1 cellular context compared by ENCODE assay signal in the genomic region with DNA sequence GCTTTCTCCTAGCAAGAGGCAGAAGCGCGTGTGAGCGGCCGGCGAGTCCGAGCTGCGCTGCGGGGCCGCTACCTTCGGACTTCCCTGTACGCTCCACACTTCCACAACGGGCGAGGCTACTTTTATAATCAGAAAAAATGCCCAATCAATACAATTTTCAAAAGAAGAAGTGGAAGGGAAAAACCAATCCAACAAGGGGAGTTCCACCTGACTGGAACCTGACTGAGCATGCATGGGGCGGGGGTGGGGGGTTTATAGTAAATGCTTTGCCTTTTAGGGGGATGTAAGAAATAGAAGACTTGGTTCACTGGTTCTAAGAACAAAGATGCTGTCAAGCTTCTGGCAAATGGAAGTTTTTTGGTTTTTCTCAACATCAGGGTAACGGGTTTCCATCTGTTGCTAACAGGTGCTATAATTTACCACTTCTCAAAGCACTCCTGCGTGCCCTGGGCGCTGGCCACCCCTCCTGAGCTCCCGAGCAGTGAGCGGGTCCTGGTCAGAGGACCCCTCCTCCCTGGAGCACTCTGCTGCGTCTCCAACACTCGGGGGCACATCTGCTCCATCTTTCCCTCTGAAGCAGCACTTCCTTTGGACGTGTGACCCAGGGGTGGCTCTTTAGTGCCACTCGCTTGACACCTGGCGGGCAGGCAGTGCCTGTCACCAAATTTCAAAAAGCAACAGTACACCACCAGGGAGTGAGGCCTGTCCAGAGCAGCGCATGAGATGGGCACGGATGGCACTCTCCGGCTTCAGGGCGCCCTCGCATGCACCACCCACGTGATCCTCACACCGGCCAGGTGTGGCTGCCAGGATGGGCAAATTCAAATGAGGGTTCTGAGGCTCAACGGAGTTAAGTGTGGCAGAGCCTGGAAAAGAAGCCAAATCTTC.
TF ChIP-seq lines count a peak whose summit lies in the region.

No MANE protein-coding gene starts in this region.

TF ChIP-seq in GM12878, 131 proteins besides CTCF, POLR2A, EP300 and RAD21 (continued from another document and continues in another):
- TF ChIP-seq, protein P1, sequence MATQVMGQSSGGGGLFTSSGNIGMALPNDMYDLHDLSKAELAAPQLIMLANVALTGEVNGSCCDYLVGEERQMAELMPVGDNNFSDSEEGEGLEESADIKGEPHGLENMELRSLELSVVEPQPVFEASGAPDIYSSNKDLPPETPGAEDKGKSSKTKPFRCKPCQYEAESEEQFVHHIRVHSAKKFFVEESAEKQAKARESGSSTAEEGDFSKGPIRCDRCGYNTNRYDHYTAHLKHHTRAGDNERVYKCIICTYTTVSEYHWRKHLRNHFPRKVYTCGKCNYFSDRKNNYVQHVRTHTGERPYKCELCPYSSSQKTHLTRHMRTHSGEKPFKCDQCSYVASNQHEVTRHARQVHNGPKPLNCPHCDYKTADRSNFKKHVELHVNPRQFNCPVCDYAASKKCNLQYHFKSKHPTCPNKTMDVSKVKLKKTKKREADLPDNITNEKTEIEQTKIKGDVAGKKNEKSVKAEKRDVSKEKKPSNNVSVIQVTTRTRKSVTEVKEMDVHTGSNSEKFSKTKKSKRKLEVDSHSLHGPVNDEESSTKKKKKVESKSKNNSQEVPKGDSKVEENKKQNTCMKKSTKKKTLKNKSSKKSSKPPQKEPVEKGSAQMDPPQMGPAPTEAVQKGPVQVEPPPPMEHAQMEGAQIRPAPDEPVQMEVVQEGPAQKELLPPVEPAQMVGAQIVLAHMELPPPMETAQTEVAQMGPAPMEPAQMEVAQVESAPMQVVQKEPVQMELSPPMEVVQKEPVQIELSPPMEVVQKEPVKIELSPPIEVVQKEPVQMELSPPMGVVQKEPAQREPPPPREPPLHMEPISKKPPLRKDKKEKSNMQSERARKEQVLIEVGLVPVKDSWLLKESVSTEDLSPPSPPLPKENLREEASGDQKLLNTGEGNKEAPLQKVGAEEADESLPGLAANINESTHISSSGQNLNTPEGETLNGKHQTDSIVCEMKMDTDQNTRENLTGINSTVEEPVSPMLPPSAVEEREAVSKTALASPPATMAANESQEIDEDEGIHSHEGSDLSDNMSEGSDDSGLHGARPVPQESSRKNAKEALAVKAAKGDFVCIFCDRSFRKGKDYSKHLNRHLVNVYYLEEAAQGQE (IDR thresholded peaks at IDR 0.05; ENCODE audit: low read depth, low read length): no peak
- TF ChIP-seq ZBED1 (IDR thresholded peaks at IDR 0.05; ENCODE audit: borderline replicate concordance) (peak; percentile 51; the same call in 1 of the 2 replicates), SMAD5 (IDR thresholded peaks at IDR 0.05; ENCODE audit: low read depth) (peak; percentile 14; the same call in 1 of the 2 replicates), MYB (IDR thresholded peaks at IDR 0.05; ENCODE audit: borderline replicate concordance, low read depth, low read length) (no peak), IKZF1 (conservative IDR thresholded peaks at IDR 0.05) (peak; percentile 69), MXI1 (IDR thresholded peaks at IDR 0.05; ENCODE audit: low read depth, low read length) (0 out of 2 replicates have a peak, but pooled peaks have one; percentile 16), EGR1 (IDR thresholded peaks at IDR 0.05; ENCODE audit: borderline replicate concordance in 1 of 2, low read depth in 2 of 2, low read length in 2 of 2) (peak in 1 of 2 experiments; percentile 84; a peak in 1 of 3 replicates), SRF (IDR thresholded peaks at IDR 0.05; ENCODE audit: low read depth in 2 of 2, low read length in 2 of 2) (peak; percentile 6 to 98; a peak in 3 of 4 replicates), EZH2 (IDR thresholded peaks at IDR 0.05; ENCODE audit: borderline replicate concordance, control insufficient read depth, low read depth, low read length) (no peak), ZNF384 (IDR thresholded peaks at IDR 0.05; ENCODE audit: borderline replicate concordance, low read depth, low read length) (no peak), MTA2 (IDR thresholded peaks at IDR 0.05; ENCODE audit: low read depth) (peak; percentile 58; the same call in 1 of the 2 replicates), IRF4 (IDR thresholded peaks at IDR 0.05; ENCODE audit: low read depth, low read length) (no peak), HDGF (IDR thresholded peaks at IDR 0.05) (peak; percentile 55; the same call in 1 of the 2 replicates), JUNB (IDR thresholded peaks at IDR 0.05) (no peak), CREB1 (IDR thresholded peaks at IDR 0.05; ENCODE audit: low read depth) (peak; percentile 40; the same call in 1 of the 2 replicates), CBX3 (IDR thresholded peaks at IDR 0.05; ENCODE audit: borderline replicate concordance, low read depth) (no peak), SPI1 (IDR thresholded peaks at IDR 0.05; ENCODE audit: borderline replicate concordance, insufficient read depth, low read depth, low read length) (peak; percentile 85), CREM (IDR thresholded peaks at IDR 0.05; ENCODE audit: low read depth) (peak; percentile 11; the same call in 1 of the 2 replicates), EED (IDR thresholded peaks at IDR 0.05; ENCODE audit: low read depth) (no peak; the same call in none of the 2 replicates)
- TF ChIP-seq, protein P2, sequence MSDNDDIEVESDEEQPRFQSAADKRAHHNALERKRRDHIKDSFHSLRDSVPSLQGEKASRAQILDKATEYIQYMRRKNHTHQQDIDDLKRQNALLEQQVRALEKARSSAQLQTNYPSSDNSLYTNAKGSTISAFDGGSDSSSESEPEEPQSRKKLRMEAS (IDR thresholded peaks at IDR 0.05; ENCODE audit: low read depth, low read length): no peak; the same call in none of the 2 replicates
- TF ChIP-seq, protein P3, sequence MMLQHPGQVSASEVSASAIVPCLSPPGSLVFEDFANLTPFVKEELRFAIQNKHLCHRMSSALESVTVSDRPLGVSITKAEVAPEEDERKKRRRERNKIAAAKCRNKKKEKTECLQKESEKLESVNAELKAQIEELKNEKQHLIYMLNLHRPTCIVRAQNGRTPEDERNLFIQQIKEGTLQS (IDR thresholded peaks at IDR 0.05; ENCODE audit: borderline replicate concordance, extremely low read depth, low read depth, low read length): no peak
- TF ChIP-seq, protein P4, sequence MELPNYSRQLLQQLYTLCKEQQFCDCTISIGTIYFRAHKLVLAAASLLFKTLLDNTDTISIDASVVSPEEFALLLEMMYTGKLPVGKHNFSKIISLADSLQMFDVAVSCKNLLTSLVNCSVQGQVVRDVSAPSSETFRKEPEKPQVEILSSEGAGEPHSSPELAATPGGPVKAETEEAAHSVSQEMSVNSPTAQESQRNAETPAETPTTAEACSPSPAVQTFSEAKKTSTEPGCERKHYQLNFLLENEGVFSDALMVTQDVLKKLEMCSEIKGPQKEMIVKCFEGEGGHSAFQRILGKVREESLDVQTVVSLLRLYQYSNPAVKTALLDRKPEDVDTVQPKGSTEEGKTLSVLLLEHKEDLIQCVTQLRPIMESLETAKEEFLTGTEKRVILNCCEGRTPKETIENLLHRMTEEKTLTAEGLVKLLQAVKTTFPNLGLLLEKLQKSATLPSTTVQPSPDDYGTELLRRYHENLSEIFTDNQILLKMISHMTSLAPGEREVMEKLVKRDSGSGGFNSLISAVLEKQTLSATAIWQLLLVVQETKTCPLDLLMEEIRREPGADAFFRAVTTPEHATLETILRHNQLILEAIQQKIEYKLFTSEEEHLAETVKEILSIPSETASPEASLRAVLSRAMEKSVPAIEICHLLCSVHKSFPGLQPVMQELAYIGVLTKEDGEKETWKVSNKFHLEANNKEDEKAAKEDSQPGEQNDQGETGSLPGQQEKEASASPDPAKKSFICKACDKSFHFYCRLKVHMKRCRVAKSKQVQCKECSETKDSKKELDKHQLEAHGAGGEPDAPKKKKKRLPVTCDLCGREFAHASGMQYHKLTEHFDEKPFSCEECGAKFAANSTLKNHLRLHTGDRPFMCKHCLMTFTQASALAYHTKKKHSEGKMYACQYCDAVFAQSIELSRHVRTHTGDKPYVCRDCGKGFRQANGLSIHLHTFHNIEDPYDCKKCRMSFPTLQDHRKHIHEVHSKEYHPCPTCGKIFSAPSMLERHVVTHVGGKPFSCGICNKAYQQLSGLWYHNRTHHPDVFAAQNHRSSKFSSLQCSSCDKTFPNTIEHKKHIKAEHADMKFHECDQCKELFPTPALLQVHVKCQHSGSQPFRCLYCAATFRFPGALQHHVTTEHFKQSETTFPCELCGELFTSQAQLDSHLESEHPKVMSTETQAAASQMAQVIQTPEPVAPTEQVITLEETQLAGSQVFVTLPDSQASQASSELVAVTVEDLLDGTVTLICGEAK (IDR thresholded peaks at IDR 0.05; ENCODE audit: borderline replicate concordance): no peak
- TF ChIP-seq, protein P5, sequence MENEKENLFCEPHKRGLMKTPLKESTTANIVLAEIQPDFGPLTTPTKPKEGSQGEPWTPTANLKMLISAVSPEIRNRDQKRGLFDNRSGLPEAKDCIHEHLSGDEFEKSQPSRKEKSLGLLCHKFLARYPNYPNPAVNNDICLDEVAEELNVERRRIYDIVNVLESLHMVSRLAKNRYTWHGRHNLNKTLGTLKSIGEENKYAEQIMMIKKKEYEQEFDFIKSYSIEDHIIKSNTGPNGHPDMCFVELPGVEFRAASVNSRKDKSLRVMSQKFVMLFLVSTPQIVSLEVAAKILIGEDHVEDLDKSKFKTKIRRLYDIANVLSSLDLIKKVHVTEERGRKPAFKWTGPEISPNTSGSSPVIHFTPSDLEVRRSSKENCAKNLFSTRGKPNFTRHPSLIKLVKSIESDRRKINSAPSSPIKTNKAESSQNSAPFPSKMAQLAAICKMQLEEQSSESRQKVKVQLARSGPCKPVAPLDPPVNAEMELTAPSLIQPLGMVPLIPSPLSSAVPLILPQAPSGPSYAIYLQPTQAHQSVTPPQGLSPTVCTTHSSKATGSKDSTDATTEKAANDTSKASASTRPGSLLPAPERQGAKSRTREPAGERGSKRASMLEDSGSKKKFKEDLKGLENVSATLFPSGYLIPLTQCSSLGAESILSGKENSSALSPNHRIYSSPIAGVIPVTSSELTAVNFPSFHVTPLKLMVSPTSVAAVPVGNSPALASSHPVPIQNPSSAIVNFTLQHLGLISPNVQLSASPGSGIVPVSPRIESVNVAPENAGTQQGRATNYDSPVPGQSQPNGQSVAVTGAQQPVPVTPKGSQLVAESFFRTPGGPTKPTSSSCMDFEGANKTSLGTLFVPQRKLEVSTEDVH (IDR thresholded peaks at IDR 0.05; ENCODE audit: low read depth, partially characterized antibody): peak; percentile 19
- TF ChIP-seq, protein P6, sequence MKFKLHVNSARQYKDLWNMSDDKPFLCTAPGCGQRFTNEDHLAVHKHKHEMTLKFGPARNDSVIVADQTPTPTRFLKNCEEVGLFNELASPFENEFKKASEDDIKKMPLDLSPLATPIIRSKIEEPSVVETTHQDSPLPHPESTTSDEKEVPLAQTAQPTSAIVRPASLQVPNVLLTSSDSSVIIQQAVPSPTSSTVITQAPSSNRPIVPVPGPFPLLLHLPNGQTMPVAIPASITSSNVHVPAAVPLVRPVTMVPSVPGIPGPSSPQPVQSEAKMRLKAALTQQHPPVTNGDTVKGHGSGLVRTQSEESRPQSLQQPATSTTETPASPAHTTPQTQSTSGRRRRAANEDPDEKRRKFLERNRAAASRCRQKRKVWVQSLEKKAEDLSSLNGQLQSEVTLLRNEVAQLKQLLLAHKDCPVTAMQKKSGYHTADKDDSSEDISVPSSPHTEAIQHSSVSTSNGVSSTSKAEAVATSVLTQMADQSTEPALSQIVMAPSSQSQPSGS (IDR thresholded peaks at IDR 0.05; ENCODE audit: low read length): 0 out of 2 replicates have a peak, but pooled peaks have one; percentile 43
- TF ChIP-seq, protein P7, sequence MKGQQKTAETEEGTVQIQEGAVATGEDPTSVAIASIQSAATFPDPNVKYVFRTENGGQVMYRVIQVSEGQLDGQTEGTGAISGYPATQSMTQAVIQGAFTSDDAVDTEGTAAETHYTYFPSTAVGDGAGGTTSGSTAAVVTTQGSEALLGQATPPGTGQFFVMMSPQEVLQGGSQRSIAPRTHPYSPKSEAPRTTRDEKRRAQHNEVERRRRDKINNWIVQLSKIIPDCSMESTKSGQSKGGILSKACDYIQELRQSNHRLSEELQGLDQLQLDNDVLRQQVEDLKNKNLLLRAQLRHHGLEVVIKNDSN (IDR thresholded peaks at IDR 0.05; ENCODE audit: borderline replicate concordance, extremely low read length, insufficient read depth, low read depth, low read length): peak; percentile 67
- TF ChIP-seq, protein P8, sequence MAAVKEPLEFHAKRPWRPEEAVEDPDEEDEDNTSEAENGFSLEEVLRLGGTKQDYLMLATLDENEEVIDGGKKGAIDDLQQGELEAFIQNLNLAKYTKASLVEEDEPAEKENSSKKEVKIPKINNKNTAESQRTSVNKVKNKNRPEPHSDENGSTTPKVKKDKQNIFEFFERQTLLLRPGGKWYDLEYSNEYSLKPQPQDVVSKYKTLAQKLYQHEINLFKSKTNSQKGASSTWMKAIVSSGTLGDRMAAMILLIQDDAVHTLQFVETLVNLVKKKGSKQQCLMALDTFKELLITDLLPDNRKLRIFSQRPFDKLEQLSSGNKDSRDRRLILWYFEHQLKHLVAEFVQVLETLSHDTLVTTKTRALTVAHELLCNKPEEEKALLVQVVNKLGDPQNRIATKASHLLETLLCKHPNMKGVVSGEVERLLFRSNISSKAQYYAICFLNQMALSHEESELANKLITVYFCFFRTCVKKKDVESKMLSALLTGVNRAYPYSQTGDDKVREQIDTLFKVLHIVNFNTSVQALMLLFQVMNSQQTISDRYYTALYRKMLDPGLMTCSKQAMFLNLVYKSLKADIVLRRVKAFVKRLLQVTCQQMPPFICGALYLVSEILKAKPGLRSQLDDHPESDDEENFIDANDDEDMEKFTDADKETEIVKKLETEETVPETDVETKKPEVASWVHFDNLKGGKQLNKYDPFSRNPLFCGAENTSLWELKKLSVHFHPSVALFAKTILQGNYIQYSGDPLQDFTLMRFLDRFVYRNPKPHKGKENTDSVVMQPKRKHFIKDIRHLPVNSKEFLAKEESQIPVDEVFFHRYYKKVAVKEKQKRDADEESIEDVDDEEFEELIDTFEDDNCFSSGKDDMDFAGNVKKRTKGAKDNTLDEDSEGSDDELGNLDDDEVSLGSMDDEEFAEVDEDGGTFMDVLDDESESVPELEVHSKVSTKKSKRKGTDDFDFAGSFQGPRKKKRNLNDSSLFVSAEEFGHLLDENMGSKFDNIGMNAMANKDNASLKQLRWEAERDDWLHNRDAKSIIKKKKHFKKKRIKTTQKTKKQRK (IDR thresholded peaks at IDR 0.05; ENCODE audit: low read depth, low read length): no peak
- TF ChIP-seq, protein P9, sequence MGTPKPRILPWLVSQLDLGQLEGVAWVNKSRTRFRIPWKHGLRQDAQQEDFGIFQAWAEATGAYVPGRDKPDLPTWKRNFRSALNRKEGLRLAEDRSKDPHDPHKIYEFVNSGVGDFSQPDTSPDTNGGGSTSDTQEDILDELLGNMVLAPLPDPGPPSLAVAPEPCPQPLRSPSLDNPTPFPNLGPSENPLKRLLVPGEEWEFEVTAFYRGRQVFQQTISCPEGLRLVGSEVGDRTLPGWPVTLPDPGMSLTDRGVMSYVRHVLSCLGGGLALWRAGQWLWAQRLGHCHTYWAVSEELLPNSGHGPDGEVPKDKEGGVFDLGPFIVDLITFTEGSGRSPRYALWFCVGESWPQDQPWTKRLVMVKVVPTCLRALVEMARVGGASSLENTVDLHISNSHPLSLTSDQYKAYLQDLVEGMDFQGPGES (IDR thresholded peaks at IDR 0.05): no peak
- TF ChIP-seq, protein P10, sequence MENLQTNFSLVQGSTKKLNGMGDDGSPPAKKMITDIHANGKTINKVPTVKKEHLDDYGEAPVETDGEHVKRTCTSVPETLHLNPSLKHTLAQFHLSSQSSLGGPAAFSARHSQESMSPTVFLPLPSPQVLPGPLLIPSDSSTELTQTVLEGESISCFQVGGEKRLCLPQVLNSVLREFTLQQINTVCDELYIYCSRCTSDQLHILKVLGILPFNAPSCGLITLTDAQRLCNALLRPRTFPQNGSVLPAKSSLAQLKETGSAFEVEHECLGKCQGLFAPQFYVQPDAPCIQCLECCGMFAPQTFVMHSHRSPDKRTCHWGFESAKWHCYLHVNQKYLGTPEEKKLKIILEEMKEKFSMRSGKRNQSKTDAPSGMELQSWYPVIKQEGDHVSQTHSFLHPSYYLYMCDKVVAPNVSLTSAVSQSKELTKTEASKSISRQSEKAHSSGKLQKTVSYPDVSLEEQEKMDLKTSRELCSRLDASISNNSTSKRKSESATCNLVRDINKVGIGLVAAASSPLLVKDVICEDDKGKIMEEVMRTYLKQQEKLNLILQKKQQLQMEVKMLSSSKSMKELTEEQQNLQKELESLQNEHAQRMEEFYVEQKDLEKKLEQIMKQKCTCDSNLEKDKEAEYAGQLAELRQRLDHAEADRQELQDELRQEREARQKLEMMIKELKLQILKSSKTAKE (IDR thresholded peaks at IDR 0.05; ENCODE audit: low read depth, poor library complexity, severe bottlenecking): peak; percentile 52
